15 cellular contexts compared by ENCODE assay signal in the genomic region with DNA sequence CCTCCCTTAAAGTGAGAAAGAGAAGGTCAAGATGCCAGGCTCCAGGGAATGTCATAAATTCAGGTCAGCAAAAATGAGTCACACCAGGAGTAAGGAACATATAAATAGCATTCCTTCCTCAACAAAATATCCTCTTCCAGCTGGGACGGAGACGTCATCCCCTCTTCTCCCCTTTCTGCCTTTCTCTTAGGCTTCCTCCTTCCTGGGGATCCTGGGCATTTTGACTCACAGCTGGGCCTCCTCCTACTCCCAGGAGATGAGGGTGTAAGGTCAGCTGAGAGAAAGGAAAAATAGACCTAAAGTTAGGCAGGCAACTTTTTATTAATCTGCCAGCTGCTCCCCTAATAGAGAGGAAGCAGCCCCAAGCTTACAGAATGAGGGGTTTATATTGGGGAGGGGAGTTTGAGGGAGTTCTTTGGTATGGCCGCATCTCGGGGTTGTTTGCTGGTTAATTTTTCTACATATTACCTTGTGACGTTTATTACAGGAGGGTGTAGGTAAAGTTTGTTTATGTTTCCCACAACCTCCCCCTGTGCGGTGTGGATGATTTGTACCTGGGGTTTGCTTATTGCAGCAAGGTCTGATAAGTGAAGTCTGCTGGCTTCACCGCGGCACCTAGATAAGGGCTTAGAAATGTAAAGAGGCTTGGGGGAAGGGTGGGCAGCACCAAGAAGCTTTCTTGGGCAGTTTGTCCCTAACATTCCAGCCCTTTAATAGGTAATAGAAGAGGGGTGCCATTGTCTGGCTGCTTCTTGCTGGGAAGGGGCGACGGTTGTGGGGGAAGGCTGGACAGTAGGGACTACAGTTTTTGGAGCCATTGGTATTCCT. TPM values are rescaled to one million over a fixed set of nuclear protein-coding genes. Genes with fewer than 3 reads are reported as not detected.
DNase-seq lines count a peak whose midpoint lies in the region; ATAC-seq and TF ChIP-seq lines count a peak whose summit lies in the region.
"Had no signal": no experiment of that assay in that cellular context is flagged by ENCODE, and none has a peak within 500 bp of the region (broad histone marks: within the 10 kb centered on the region; RNA-seq: fewer than 3 reads in every experiment).

No MANE protein-coding gene starts in this region.

- no peaks in the 10 kb centered on the region for H3K27me3 ChIP-seq in fibroblast of lung (ENCODE audit: control insufficient read depth, insufficient read depth, low read length)
- H3K27me3 ChIP-seq in neuronal stem cell (ENCODE audit: control insufficient read depth in 3 of 3, insufficient read depth in 3 of 3, low read depth in 1 of 3, low read length in 3 of 3): no peaks in the 10 kb centered on the region

- no peaks in the 10 kb centered on the region for H3K9me3 ChIP-seq in fibroblast of lung (ENCODE audit: control insufficient read depth, insufficient read depth, low read depth, low read length)
- H3K9me3 ChIP-seq in neuronal stem cell (replicated peaks in 1 of 2; ENCODE audit: control insufficient read depth in 2 of 2, insufficient read depth in 1 of 2, low read depth in 1 of 2, low read length in 2 of 2): no peaks in the 10 kb centered on the region

- H3K23ac ChIP-seq in neuronal stem cell (ENCODE audit: low read depth, low read length, poor library complexity): no peak overlapping the region

- no peaks in the 10 kb centered on the region for H3K79me2 ChIP-seq in fibroblast of lung (ENCODE audit: control insufficient read depth, insufficient read depth, low read length)

- no peak overlapping the region for H2BK120ac ChIP-seq in neuronal stem cell (ENCODE audit: low read depth, low read length)

- ATAC-seq in HG02759 (IDR thresholded peaks at IDR 0.05; ENCODE audit: unreplicated experiment): no peak
- no peak for ATAC-seq in HG03095 (IDR thresholded peaks at IDR 0.05; ENCODE audit: unreplicated experiment)
- no peak for ATAC-seq in HG03565 (IDR thresholded peaks at IDR 0.05; ENCODE audit: unreplicated experiment)
- ATAC-seq: esophagus mucosa had no signal

- no peak overlapping the region for H2BK12ac ChIP-seq in neuronal stem cell (ENCODE audit: low read length)

- H3K27ac ChIP-seq in fibroblast of lung (ENCODE audit: insufficient read depth, low read length) (no peak overlapping the region), neuronal stem cell (replicated peaks; ENCODE audit: low read length) (no peak overlapping the region)
- H3K27ac ChIP-seq: C4-2B, SK-N-MC had no signal

- H2BK5ac ChIP-seq in neuronal stem cell (ENCODE audit: low read length): no peak overlapping the region

- H3K4me1 ChIP-seq in fibroblast of lung (ENCODE audit: control insufficient read depth, extremely low read depth, insufficient read depth, low read length) (peaks cover 2% of the 10 kb centered on the region), neuronal stem cell (ENCODE audit: control insufficient read depth in 2 of 2, insufficient read depth in 1 of 2, low read depth in 1 of 2, low read length in 2 of 2) (peaks cover 6 to 13% of the 10 kb centered on the region in 2 donors)

- no peak overlapping the region for H3K18ac ChIP-seq in neuronal stem cell (ENCODE audit: low read length)

- no peaks in the 10 kb centered on the region for H3K36me3 ChIP-seq in fibroblast of lung (ENCODE audit: control insufficient read depth, insufficient read depth, low read length)
- no peaks in the 10 kb centered on the region for H3K36me3 ChIP-seq in neuronal stem cell (replicated peaks in 1 of 2; ENCODE audit: control insufficient read depth in 2 of 2, insufficient read depth in 2 of 2, low read length in 2 of 2)

- DNase-seq in ELR (ENCODE audit: low read depth) (peak; percentile 52), RKO (ENCODE audit: low spot score) (peak; percentile 50), fibroblast of lung (ENCODE audit: low read depth in 2 of 2) (peak; percentile 69 to 77), neuronal stem cell (ENCODE audit: low spot score) (no peak), NCI-H1436 treated with DMSO at 0.1 percent for 48 hours (lab: John Stamatoyannopoulos, UW) (no peak)
- DNase-seq: activated T-cell treated with anti-CD3 and anti-CD28 coated beads, Interleukin-2, amount 50 U/mL, for 48 hours; NCI-H1417; NCI-H526; stimulated activated CD4-positive, alpha-beta T cell treated with anti-CD3 and anti-CD28 coated beads, Interleukin-2, amount 100 ng/mL, for 48 hours had no signal

- no CpG with 5 or more reads among the region's 10 CpGs for WGBS in neuronal stem cell (ENCODE audit: extremely low coverage in 2 of 2, insufficient read length in 2 of 2, insufficient replicate concordance in 1 of 2), 2 donors

- H2AK5ac ChIP-seq in neuronal stem cell (ENCODE audit: low read depth, low read length): no peak overlapping the region

- no peaks in the 10 kb centered on the region for H3K79me1 ChIP-seq in neuronal stem cell (ENCODE audit: low read depth, low read length)

- H3K4me3 ChIP-seq in fibroblast of lung (replicated peaks in 1 of 4; ENCODE audit: control extremely low read depth in 1 of 4, insufficient read depth in 1 of 4, low read depth in 3 of 4, low read length in 4 of 4) (no peak overlapping the region), neuronal stem cell (ENCODE audit: low read length in 2 of 2) (no peak overlapping the region)
- H3K4me3 ChIP-seq: SK-N-MC had no signal

- no peak overlapping the region for H2AFZ ChIP-seq in fibroblast of lung (ENCODE audit: low read length)
- H2AFZ ChIP-seq in neuronal stem cell (ENCODE audit: low read length): peak overlapping the region; percentile 72

- H4K8ac ChIP-seq in neuronal stem cell (ENCODE audit: low read depth, low read length): no peak overlapping the region

- H3K9ac ChIP-seq in fibroblast of lung (ENCODE audit: insufficient read depth, low read length) (no peak overlapping the region), neuronal stem cell (ENCODE audit: low read depth, low read length, poor library complexity) (no peak overlapping the region)

- no peaks in the 10 kb centered on the region for H4K20me1 ChIP-seq in fibroblast of lung (ENCODE audit: control insufficient read depth, extremely low read depth, insufficient read depth, low read length)

- H3K14ac ChIP-seq in neuronal stem cell (ENCODE audit: low read length): no peak overlapping the region

- no peak overlapping the region for H3K4me2 ChIP-seq in fibroblast of lung (ENCODE audit: extremely low read depth, insufficient read depth, low read length)
- H3K4me2 ChIP-seq in neuronal stem cell (ENCODE audit: insufficient read depth, low read length, poor library complexity, severe bottlenecking): peak overlapping the region; percentile 2

- no peak for TF ChIP-seq CTCF in fibroblast of lung (conservative IDR thresholded peaks at IDR 0.05 in 1 of 2, IDR thresholded peaks at IDR 0.05 in 1 of 2; ENCODE audit: low read depth in 1 of 2, low read length in 2 of 2)

- H3K4ac ChIP-seq in neuronal stem cell (ENCODE audit: low read length): no peak overlapping the region

- H4K91ac ChIP-seq in neuronal stem cell (ENCODE audit: low read depth, low read length, poor library complexity): no peak overlapping the region

- no peak overlapping the region for H2BK15ac ChIP-seq in neuronal stem cell (ENCODE audit: low read length)

RNA-seq across cellular contexts. Expression of a gene that starts 7.1 kb away (rescaled TPM):
- total RNA-seq in fibroblast of lung: 7.4 and 10.6 TPM in 2 replicates
- polyA plus RNA-seq in fibroblast of lung: 3.9 and 4.4 TPM in 2 replicates
- 3.2 and 3.6 TPM in 2 replicates for polyA plus RNA-seq in fibroblast of lung (2012)
- polyA minus RNA-seq in fibroblast of lung (ENCODE audit: low replicate concordance): 2.9 and 7.4 TPM in 2 replicates
- 6.9 TPM for polyA plus RNA-seq in neuronal stem cell (2013, experiment 1 of 2)
- polyA plus RNA-seq in neuronal stem cell (2013, experiment 2 of 2): 6.8 TPM

RNA-seq across cellular contexts. Expression of a gene that starts 15.3 kb away (rescaled TPM):
- 21.8 and 23.9 TPM in 2 replicates for total RNA-seq in fibroblast of lung
- 8.2 and 9.5 TPM in 2 replicates for polyA plus RNA-seq in fibroblast of lung
- polyA plus RNA-seq in fibroblast of lung (2012): 15.2 and 17.6 TPM in 2 replicates
- polyA minus RNA-seq in fibroblast of lung (ENCODE audit: low replicate concordance): 6.8 and 7.2 TPM in 2 replicates
- 48.2 TPM for polyA plus RNA-seq in neuronal stem cell (2013, experiment 1 of 2)
- polyA plus RNA-seq in neuronal stem cell (2013, experiment 2 of 2): 46.8 TPM

RNA-seq across cellular contexts. Expression of a gene that starts 16.5 kb away (rescaled TPM):
- 3.1 TPM in 2 replicates for total RNA-seq in fibroblast of lung
- polyA plus RNA-seq in fibroblast of lung: 2.4 and 2.6 TPM in 2 replicates
- 3.2 and 3.8 TPM in 2 replicates for polyA plus RNA-seq in fibroblast of lung (2012)
- polyA minus RNA-seq in fibroblast of lung (ENCODE audit: low replicate concordance): 2.9 and 4.1 TPM in 2 replicates
- polyA plus RNA-seq in neuronal stem cell (2013, experiment 1 of 2): 7.9 TPM
- polyA plus RNA-seq in neuronal stem cell (2013, experiment 2 of 2): 8.0 TPM

RNA-seq across cellular contexts. Expression of a gene that starts 29.8 kb away (rescaled TPM):
- total RNA-seq in fibroblast of lung: 10.3 and 12.9 TPM in 2 replicates
- polyA plus RNA-seq in fibroblast of lung: 3.0 and 3.1 TPM in 2 replicates
- polyA plus RNA-seq in fibroblast of lung (2012): 4.6 and 7.3 TPM in 2 replicates
- polyA minus RNA-seq in fibroblast of lung (ENCODE audit: low replicate concordance): 0.86 and 2.0 TPM in 2 replicates
- polyA plus RNA-seq in neuronal stem cell (2013, experiment 1 of 2): 6.6 TPM
- polyA plus RNA-seq in neuronal stem cell (2013, experiment 2 of 2): 7.2 TPM

RNA-seq across cellular contexts. Expression of a gene that starts 43.8 kb away (rescaled TPM):
- total RNA-seq in fibroblast of lung: 6.6 and 8.7 TPM in 2 replicates
- 4.7 and 7.1 TPM in 2 replicates for polyA plus RNA-seq in fibroblast of lung
- polyA plus RNA-seq in fibroblast of lung (2012): 4.5 and 5.2 TPM in 2 replicates
- polyA minus RNA-seq in fibroblast of lung (ENCODE audit: low replicate concordance): 6.3 and 10.8 TPM in 2 replicates
- polyA plus RNA-seq in neuronal stem cell (2013, experiment 1 of 2): 12.5 TPM
- polyA plus RNA-seq in neuronal stem cell (2013, experiment 2 of 2): 12.6 TPM

Comparison
In these comparisons a context has a peak if more than half of its experiments do, and no peak if none do; other contexts are left out.
1. DNase-seq: peak in ELR (single experiment), RKO (single experiment) and fibroblast of lung (2 of 2); none in neuronal stem cell (single experiment) and NCI-H1436 treated with DMSO at 0.1 percent for 48 hours (single experiment).